ENCODE assay signal across 9 cellular contexts in genomic region chr18:2433366-2433765, GRCh38.
"Had no signal": no experiment of that assay in that cellular context is flagged by ENCODE, and none has a peak within 500 bp of the region (broad histone marks: within the 10 kb centered on the region; RNA-seq: fewer than 3 reads in every experiment).

No MANE protein-coding gene starts in this region.

- H3K27ac Mint-ChIP-seq: GM23338, H9, HFFc6 had no signal

- H3K9me3 ChIP-seq: HAP-1 had no signal

- DNase-seq: GM23248, GOT3, H7, H9, HCEC 1CT, HFFc6 had no signal

- H3K27ac ChIP-seq: GM23248 had no signal

- H2AFZ ChIP-seq: GM23248, GM23338 had no signal

- H3K4me3 ChIP-seq: GM23248, GM23338, HAP-1 had no signal

- H3K9ac ChIP-seq: GM23248 had no signal

- H3K4me1 Mint-ChIP-seq: GM23338, H9 had no signal

- H3K4me2 ChIP-seq: GM23338 had no signal

- H3K4me1 ChIP-seq: HAP-1 had no signal

- ATAC-seq: GM23338, HCT116 had no signal

- H3K36me3 ChIP-seq: HAP-1 had no signal

- H3K4me3 Mint-ChIP-seq: GM23338, H9, HFFc6 had no signal
